In the genomic region with DNA sequence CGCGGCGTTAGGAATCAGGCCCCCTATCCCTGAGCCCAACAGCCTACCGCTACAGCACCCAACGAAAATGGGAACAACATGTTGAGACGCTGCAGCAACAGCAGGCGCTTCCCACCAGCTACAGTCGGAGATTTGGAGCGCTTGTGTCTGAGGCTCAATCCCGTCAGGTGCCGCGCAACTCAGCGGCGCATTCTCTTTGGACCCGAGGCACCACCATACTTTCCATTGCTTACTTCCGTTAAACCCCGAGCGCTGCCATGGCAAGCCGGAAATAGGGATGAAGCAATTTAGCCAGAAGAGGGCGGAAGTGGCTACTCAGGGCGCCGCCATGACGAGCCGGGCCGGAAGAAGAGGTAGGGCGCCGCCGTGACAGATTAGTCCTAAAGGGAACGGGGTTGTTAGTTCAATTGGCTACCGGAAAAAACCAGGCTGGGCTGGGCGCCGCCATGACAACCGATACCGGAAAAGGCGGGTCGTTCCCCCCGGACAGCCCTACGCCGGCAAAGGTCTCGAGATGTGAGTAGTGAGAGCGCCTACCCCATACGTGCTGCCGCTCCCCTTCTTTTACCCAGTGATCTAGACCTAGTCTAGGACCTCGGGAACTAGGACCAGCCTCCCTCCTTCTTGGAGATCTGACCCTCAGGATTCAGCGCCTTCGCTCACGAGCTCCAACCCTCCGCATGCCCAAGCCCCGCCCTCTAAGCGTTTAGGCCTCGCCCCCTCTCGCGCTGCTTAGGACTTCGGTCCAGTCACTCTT, we compare ENCODE assay signal across 1 cellular context.
A peak's percentile ranks its signal among the peaks of the same experiment; 100 is the strongest.
TF ChIP-seq lines count a peak whose summit lies in the region.

A gene with protein sequence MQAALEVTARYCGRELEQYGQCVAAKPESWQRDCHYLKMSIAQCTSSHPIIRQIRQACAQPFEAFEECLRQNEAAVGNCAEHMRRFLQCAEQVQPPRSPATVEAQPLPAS (plus strand): TSS at position 476 of the 757 bp plus-strand sequence. CDS start 39 bp downstream, at position 515.

TF ChIP-seq in K562, 482 proteins besides CTCF, POLR2A, EP300 and RAD21 (continued from another document and continues in another):
- TF ChIP-seq ETS1 (conservative IDR thresholded peaks at IDR 0.05; ENCODE audit: control insufficient read depth, low read depth, low read length): peak; percentile 91
- peak; percentile 82 for TF ChIP-seq EHMT2 (IDR thresholded peaks at IDR 0.05)
- no peak for TF ChIP-seq SMAD1 (IDR thresholded peaks at IDR 0.05; ENCODE audit: low read depth, low read length, partially characterized antibody)
- no peak for TF ChIP-seq PTRF (tag; IDR thresholded peaks at IDR 0.05)
- no peak for TF ChIP-seq ZNF253 (CRISPR knock-in tag; conservative IDR thresholded peaks at IDR 0.05)
- TF ChIP-seq CUX1 (CRISPR knock-in tag; IDR thresholded peaks at IDR 0.05): no peak
- TF ChIP-seq POLR2G (IDR thresholded peaks at IDR 0.05; ENCODE audit: low read depth, low read length): peak; percentile 94
- TF ChIP-seq ATF1 (CRISPR knock-in tag; IDR thresholded peaks at IDR 0.05): peak; percentile 46; the same call in 1 of the 2 replicates
- peak; percentile 79 for TF ChIP-seq ATF1 (tag; IDR thresholded peaks at IDR 0.05)
- peak; percentile 96 for TF ChIP-seq E2F8 (IDR thresholded peaks at IDR 0.05; ENCODE audit: low read depth, partially characterized antibody)
- peak; percentile 89 for TF ChIP-seq ATF7 (IDR thresholded peaks at IDR 0.05)
- peak; percentile 70; the same call in 1 of the 2 replicates for TF ChIP-seq LEF1 (IDR thresholded peaks at IDR 0.05)
- peak; percentile 100 for TF ChIP-seq ELF1 (tag; IDR thresholded peaks at IDR 0.05)
- peak; percentile 85 for TF ChIP-seq BMI1 (IDR thresholded peaks at IDR 0.05; ENCODE audit: low read length)
- TF ChIP-seq HDAC1 (IDR thresholded peaks at IDR 0.05): peak in 1 of 2 experiments; percentile 43; a peak in 1 of 4 replicates
- TF ChIP-seq, protein P1, sequence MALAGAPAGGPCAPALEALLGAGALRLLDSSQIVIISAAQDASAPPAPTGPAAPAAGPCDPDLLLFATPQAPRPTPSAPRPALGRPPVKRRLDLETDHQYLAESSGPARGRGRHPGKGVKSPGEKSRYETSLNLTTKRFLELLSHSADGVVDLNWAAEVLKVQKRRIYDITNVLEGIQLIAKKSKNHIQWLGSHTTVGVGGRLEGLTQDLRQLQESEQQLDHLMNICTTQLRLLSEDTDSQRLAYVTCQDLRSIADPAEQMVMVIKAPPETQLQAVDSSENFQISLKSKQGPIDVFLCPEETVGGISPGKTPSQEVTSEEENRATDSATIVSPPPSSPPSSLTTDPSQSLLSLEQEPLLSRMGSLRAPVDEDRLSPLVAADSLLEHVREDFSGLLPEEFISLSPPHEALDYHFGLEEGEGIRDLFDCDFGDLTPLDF (CRISPR knock-in tag; IDR thresholded peaks at IDR 0.05): peak; percentile 88
- TF ChIP-seq RCOR1 (IDR thresholded peaks at IDR 0.05; ENCODE audit: borderline replicate concordance in 1 of 2, low read depth in 2 of 2, low read length in 2 of 2): peak in 1 of 2 experiments; percentile 43; a peak in 2 of 4 replicates
- no peak for TF ChIP-seq TRIM28 (IDR thresholded peaks at IDR 0.05)
- TF ChIP-seq CTBP1 (IDR thresholded peaks at IDR 0.05; ENCODE audit: borderline replicate concordance): peak; percentile 49; the same call in 1 of the 2 replicates
- peak; percentile 96 for TF ChIP-seq GABPB1 (CRISPR knock-in tag; IDR thresholded peaks at IDR 0.05)
- TF ChIP-seq MTA3 (IDR thresholded peaks at IDR 0.05; ENCODE audit: borderline replicate concordance): peak; percentile 84
- TF ChIP-seq MAFF (IDR thresholded peaks at IDR 0.05; ENCODE audit: low read length): no peak
- TF ChIP-seq CSDE1 (IDR thresholded peaks at IDR 0.05): peak in 1 of 2 experiments; percentile 72; a peak in 2 of 4 replicates
- TF ChIP-seq, protein P2, sequence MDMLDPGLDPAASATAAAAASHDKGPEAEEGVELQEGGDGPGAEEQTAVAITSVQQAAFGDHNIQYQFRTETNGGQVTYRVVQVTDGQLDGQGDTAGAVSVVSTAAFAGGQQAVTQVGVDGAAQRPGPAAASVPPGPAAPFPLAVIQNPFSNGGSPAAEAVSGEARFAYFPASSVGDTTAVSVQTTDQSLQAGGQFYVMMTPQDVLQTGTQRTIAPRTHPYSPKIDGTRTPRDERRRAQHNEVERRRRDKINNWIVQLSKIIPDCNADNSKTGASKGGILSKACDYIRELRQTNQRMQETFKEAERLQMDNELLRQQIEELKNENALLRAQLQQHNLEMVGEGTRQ (CRISPR knock-in tag; IDR thresholded peaks at IDR 0.05): no peak; the same call in 1 of the 2 replicates
- no peak for TF ChIP-seq HDAC6 (IDR thresholded peaks at IDR 0.05; ENCODE audit: low read depth, low read length)
- peak; percentile 97 for TF ChIP-seq RBFOX2 (IDR thresholded peaks at IDR 0.05; ENCODE audit: low read depth, low read length)
- peak; percentile 60 for TF ChIP-seq SP1 (CRISPR knock-in tag; IDR thresholded peaks at IDR 0.05)
- peak; percentile 96 for TF ChIP-seq RFX1 (IDR thresholded peaks at IDR 0.05)
- 0 out of 2 replicates have a peak, but pooled peaks have one; percentile 9 for TF ChIP-seq ZNF143 (CRISPR knock-in tag; IDR thresholded peaks at IDR 0.05)
- peak; percentile 42; the same call in 1 of the 2 replicates for TF ChIP-seq SIN3B (IDR thresholded peaks at IDR 0.05; ENCODE audit: low read depth)
- TF ChIP-seq FOXK2 (conservative IDR thresholded peaks at IDR 0.05 in 1 of 2, IDR thresholded peaks at IDR 0.05 in 1 of 2; ENCODE audit: low read depth in 2 of 2): peak; percentile 65 to 76
- TF ChIP-seq, protein P3, sequence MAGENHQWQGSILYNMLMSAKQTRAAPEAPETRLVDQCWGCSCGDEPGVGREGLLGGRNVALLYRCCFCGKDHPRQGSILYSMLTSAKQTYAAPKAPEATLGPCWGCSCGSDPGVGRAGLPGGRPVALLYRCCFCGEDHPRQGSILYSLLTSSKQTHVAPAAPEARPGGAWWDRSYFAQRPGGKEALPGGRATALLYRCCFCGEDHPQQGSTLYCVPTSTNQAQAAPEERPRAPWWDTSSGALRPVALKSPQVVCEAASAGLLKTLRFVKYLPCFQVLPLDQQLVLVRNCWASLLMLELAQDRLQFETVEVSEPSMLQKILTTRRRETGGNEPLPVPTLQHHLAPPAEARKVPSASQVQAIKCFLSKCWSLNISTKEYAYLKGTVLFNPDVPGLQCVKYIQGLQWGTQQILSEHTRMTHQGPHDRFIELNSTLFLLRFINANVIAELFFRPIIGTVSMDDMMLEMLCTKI (IDR thresholded peaks at IDR 0.05; ENCODE audit: partially characterized antibody): no peak
- TF ChIP-seq KLF10 (CRISPR knock-in tag; IDR thresholded peaks at IDR 0.05): no peak
- TF ChIP-seq, protein P4, sequence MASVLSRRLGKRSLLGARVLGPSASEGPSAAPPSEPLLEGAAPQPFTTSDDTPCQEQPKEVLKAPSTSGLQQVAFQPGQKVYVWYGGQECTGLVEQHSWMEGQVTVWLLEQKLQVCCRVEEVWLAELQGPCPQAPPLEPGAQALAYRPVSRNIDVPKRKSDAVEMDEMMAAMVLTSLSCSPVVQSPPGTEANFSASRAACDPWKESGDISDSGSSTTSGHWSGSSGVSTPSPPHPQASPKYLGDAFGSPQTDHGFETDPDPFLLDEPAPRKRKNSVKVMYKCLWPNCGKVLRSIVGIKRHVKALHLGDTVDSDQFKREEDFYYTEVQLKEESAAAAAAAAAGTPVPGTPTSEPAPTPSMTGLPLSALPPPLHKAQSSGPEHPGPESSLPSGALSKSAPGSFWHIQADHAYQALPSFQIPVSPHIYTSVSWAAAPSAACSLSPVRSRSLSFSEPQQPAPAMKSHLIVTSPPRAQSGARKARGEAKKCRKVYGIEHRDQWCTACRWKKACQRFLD (CRISPR knock-in tag; IDR thresholded peaks at IDR 0.05): peak; percentile 85
- TF ChIP-seq ZNF830 (CRISPR knock-in tag; IDR thresholded peaks at IDR 0.05): no peak
- TF ChIP-seq, protein P5, sequence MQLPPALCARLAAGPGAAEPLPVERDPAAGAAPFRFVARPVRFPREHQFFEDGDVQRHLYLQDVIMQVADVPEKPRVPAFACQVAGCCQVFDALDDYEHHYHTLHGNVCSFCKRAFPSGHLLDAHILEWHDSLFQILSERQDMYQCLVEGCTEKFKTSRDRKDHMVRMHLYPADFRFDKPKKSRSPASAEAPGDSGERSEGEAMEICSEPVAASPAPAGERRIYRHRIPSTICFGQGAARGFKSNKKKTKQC (CRISPR knock-in tag; IDR thresholded peaks at IDR 0.05): peak; percentile 13; the same call in 1 of the 2 replicates
- no peak for TF ChIP-seq NFE2L1 (tag; IDR thresholded peaks at IDR 0.05; ENCODE audit: borderline replicate concordance, low read depth)
- peak; percentile 83 to 96 for TF ChIP-seq ETV6 (IDR thresholded peaks at IDR 0.05; ENCODE audit: borderline replicate concordance in 1 of 2, low read depth in 2 of 2, low read length in 1 of 2)
- TF ChIP-seq ETV6 (CRISPR knock-in tag; IDR thresholded peaks at IDR 0.05; ENCODE audit: borderline replicate concordance): no peak
- peak; percentile 67 to 80 for TF ChIP-seq MNT (conservative IDR thresholded peaks at IDR 0.05)
